Comparison of ENCODE assay signal across 9 cellular contexts in the genomic region with DNA sequence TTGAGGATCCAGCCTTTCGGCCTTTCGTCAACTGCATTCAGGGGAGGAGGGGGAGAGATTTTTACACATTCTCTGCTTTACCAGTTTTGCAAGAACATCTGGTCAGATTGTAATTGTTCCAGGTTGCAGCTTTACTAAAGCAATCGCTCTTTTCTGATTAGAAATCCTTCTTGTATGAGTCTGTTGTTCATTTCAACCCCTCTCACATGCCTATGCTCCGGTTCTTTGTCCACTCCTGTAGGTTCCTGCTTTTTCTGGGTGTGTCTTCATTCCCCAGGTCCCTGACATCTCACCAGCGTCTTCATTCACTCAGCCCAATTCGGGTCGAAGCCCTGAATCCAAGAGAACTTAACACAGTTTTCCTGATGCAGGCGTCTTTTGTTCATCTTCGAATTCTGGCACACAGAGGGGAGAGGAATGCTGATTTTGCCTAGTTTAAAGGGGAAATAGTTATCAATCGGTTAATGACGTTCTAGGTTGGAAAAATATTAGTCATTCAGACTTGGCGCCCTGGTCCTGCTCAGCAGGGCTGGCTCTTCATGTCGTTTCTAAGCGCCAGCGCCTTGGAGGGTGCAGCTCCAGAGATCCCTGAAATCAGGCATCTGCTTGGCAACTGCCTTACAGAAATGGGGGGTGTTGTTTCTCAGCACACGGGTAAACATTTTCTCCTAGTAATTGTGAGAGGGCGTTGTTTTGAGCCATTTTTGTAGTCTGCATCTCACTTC. TPM values are rescaled to one million over a fixed set of nuclear protein-coding genes. Genes with fewer than 3 reads are reported as not detected.
DNase-seq lines count a peak whose midpoint lies in the region; ATAC-seq and TF ChIP-seq lines count a peak whose summit lies in the region.
"Had no signal": no experiment of that assay in that cellular context is flagged by ENCODE, and none has a peak within 500 bp of the region (broad histone marks: within the 10 kb centered on the region; RNA-seq: fewer than 3 reads in every experiment).

No MANE protein-coding gene starts in this region.

- H3K9ac ChIP-seq in skeletal muscle tissue (ENCODE audit: low read depth in 1 of 3, low read length in 3 of 3) = peak overlapping the region in 2 of 3 donors; percentile 59 to 69

- ATAC-seq in activated CD8-positive, alpha-beta T cell treated with anti-CD3 and anti-CD28 coated beads, Interleukin-2, amount 10 ng/mL, durations not matched to agents 7 days and 5 days = no peak
- peak in 3 of 8 donors; percentile 6 to 37 (median 32) for ATAC-seq in heart right ventricle
- no peak for ATAC-seq in HG03045 (IDR thresholded peaks at IDR 0.05; ENCODE audit: unreplicated experiment)
- no peak for ATAC-seq in GM18873 (IDR thresholded peaks at IDR 0.05; ENCODE audit: low FRiP score, unreplicated experiment)

- H3K36me3 ChIP-seq in H7 (replicated peaks; ENCODE audit: control insufficient read depth, insufficient read depth, low read length) (no peaks in the 10 kb centered on the region), heart right ventricle (no peaks in the 10 kb centered on the region), skeletal muscle tissue (ENCODE audit: control insufficient read depth in 3 of 3, insufficient read depth in 3 of 3, low read length in 3 of 3) (no peaks in the 10 kb centered on the region)

- no peaks in the 10 kb centered on the region for H3K9me3 ChIP-seq in heart right ventricle
- no peaks in the 10 kb centered on the region for H3K9me3 ChIP-seq in skeletal muscle tissue (ENCODE audit: control insufficient read depth in 3 of 3, low read length in 3 of 3)

- H3K4me3 Mint-ChIP-seq in activated CD8-positive, alpha-beta T cell treated with anti-CD3 and anti-CD28 coated beads, Interleukin-2, amount 10 ng/mL, durations not matched to agents 7 days and 5 days = peak overlapping the region; percentile 74

- peak overlapping the region in 9 of 10 donors; percentile 1 to 92 (median 87) for H3K27ac ChIP-seq in heart right ventricle
- H3K27ac ChIP-seq in skeletal muscle tissue (ENCODE audit: low read depth, low read length) = peak overlapping the region; percentile 62

- no peak for TF ChIP-seq CTCF in heart right ventricle (IDR thresholded peaks at IDR 0.05)

- no peaks in the 10 kb centered on the region for H3K9me3 Mint-ChIP-seq in activated CD8-positive, alpha-beta T cell treated with anti-CD3 and anti-CD28 coated beads, Interleukin-2, amount 10 ng/mL, durations not matched to agents 7 days and 5 days (ENCODE audit: insufficient read depth)

- H3K4me1 ChIP-seq in heart right ventricle = peaks cover 0 to 30% (median 15%) of the 10 kb centered on the region in 9 donors
- peaks cover 4 to 19% (median 18%) of the 10 kb centered on the region in 3 donors for H3K4me1 ChIP-seq in skeletal muscle tissue (ENCODE audit: control insufficient read depth in 3 of 3, insufficient read depth in 3 of 3, low read length in 3 of 3)

- POLR2A ChIA-PET in activated CD8-positive, alpha-beta T cell treated with anti-CD3 and anti-CD28 coated beads, Interleukin-2, amount 10 ng/mL, durations not matched to agents 7 days and 5 days (lab: Charles Lee) = no interaction called here

- H3K4me1 Mint-ChIP-seq in activated CD8-positive, alpha-beta T cell treated with anti-CD3 and anti-CD28 coated beads, Interleukin-2, amount 10 ng/mL, durations not matched to agents 7 days and 5 days (ENCODE audit: low read depth) = peaks cover 22% of the 10 kb centered on the region

- H3K27me3 Mint-ChIP-seq in activated CD8-positive, alpha-beta T cell treated with anti-CD3 and anti-CD28 coated beads, Interleukin-2, amount 10 ng/mL, durations not matched to agents 7 days and 5 days (ENCODE audit: low read depth) = no peaks in the 10 kb centered on the region

- DNase-seq in H7 = no peak
- no peak for DNase-seq in activated CD8-positive, alpha-beta T cell treated with anti-CD3 and anti-CD28 coated beads, Interleukin-2, amount 10 ng/mL, durations not matched to agents 7 days and 5 days
- DNase-seq in heart right ventricle = peak in 1 of 2 donors; percentile 21
- DNase-seq in activated CD8-positive, alpha-beta memory T cell treated with anti-CD3 and anti-CD28 coated beads, Interleukin-2, amount 50 U/mL, for 4 hours = no peak
- DNase-seq in DMS 273 (lab: John Stamatoyannopoulos, UW; ENCODE audit: unreplicated experiment) = no peak
- DNase-seq: amniotic stem cell had no signal

- H3K36me3 Mint-ChIP-seq in activated CD8-positive, alpha-beta T cell treated with anti-CD3 and anti-CD28 coated beads, Interleukin-2, amount 10 ng/mL, durations not matched to agents 7 days and 5 days (ENCODE audit: low read depth) = no peaks in the 10 kb centered on the region

- H3K27me3 ChIP-seq in H7 (ENCODE audit: control insufficient read depth, insufficient read depth, low read length) = no peaks in the 10 kb centered on the region
- peaks cover 0 to 6% (median 0%) of the 10 kb centered on the region in 7 donors for H3K27me3 ChIP-seq in heart right ventricle
- H3K27me3 ChIP-seq in skeletal muscle tissue (ENCODE audit: control insufficient read depth in 3 of 3, insufficient read depth in 3 of 3, low read length in 3 of 3) = peaks cover 0 to 11% (median 0%) of the 10 kb centered on the region in 3 donors

- 78% methylated on average over 17 of the region's 17 CpGs for WGBS in heart right ventricle, 2 donors

- CTCF ChIA-PET in activated CD8-positive, alpha-beta T cell treated with anti-CD3 and anti-CD28 coated beads, Interleukin-2, amount 10 ng/mL, durations not matched to agents 7 days and 5 days (lab: Charles Lee) = no interaction called here

- H3K4me3 ChIP-seq in H7 (ENCODE audit: insufficient read depth, low read depth, low read length) = peak overlapping the region; percentile 73
- H3K4me3 ChIP-seq in heart right ventricle = peak overlapping the region in 7 of 10 donors; percentile 53 to 73 (median 66)
- H3K4me3 ChIP-seq in skeletal muscle tissue (ENCODE audit: low read length in 3 of 3) = peak overlapping the region; percentile 61 to 67 (median 62)

- intact Hi-C loops in heart right ventricle (cut with DNase I) = loop anchor here in 5 of 10 donors (5.0 to 10.0 kb wide), 4 partner anchors 89 to 306 kb away; partner anchors contain the start of gene ARHGAP21 (in 5 of the 5)

- peak overlapping the region; percentile 83 for H3K27ac Mint-ChIP-seq in activated CD8-positive, alpha-beta T cell treated with anti-CD3 and anti-CD28 coated beads, Interleukin-2, amount 10 ng/mL, durations not matched to agents 7 days and 5 days

RNA-seq across cellular contexts. Expression of gene PRTFDC1, which starts 1.1 kb away (rescaled TPM):
- total RNA-seq in H7 (2014; rRNA removed; shearing (Covaris generic)) = 12.5 and 13.4 TPM in 2 replicates
- total RNA-seq in activated CD8-positive, alpha-beta T cell treated with anti-CD3 and anti-CD28 coated beads, Interleukin-2, amount 10 ng/mL, durations not matched to agents 7 days and 5 days = 1 to 10 TPM; 1.6 to 2.9 TPM
- total RNA-seq in heart right ventricle (10 to 100 TPM in 1 of 10 donors, 1 to 10 TPM in 9; 2.5 to 11.4 (median 4.6) TPM), skeletal muscle tissue (6.8 TPM)
- polyA plus RNA-seq in heart right ventricle = 1 to 10 TPM; 4.8 to 5.6 TPM
